1 cellular context compared by ENCODE assay signal in the genomic region with DNA sequence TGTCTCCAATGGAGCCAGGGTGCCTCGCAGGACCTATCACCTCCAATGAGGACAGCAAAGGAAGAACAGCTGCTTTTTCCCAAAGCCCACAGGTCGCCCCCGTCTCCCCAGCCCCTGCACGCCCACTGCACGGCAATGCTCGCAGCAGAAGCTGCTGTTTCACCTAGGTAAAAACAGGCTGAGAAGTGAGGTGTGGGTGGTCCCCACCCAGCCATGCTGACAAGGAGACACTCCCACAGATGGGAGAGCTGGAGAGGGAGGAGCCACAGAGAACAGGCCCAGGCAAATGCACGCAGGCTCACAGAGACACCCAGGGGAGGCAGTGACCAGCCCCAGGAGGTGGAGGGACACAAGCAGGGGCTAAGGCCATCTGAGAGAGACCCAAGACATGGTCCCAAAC.
TF ChIP-seq lines count a peak whose summit lies in the region.

No MANE protein-coding gene starts in this region.

TF ChIP-seq in SK-N-SH treated with all-trans-retinoic acid at 6 μM for 48 hours, 23 proteins besides CTCF, POLR2A, EP300 and RAD21:
- no peak for TF ChIP-seq ISL1 (CRISPR knock-in tag; IDR thresholded peaks at IDR 0.05)
- TF ChIP-seq ZNF8 (CRISPR knock-in tag; IDR thresholded peaks at IDR 0.05) = no peak
- no peak for TF ChIP-seq SNAI2 (CRISPR knock-in tag; IDR thresholded peaks at IDR 0.05)
- no peak for TF ChIP-seq TOX (CRISPR knock-in tag; IDR thresholded peaks at IDR 0.05; ENCODE audit: borderline replicate concordance)
- TF ChIP-seq, protein P1, sequence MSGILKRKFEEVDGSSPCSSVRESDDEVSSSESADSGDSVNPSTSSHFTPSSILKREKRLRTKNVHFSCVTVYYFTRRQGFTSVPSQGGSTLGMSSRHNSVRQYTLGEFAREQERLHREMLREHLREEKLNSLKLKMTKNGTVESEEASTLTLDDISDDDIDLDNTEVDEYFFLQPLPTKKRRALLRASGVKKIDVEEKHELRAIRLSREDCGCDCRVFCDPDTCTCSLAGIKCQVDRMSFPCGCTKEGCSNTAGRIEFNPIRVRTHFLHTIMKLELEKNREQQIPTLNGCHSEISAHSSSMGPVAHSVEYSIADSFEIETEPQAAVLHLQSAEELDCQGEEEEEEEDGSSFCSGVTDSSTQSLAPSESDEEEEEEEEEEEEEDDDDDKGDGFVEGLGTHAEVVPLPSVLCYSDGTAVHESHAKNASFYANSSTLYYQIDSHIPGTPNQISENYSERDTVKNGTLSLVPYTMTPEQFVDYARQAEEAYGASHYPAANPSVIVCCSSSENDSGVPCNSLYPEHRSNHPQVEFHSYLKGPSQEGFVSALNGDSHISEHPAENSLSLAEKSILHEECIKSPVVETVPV (CRISPR knock-in tag; IDR thresholded peaks at IDR 0.05) = no peak
